In the genomic region with DNA sequence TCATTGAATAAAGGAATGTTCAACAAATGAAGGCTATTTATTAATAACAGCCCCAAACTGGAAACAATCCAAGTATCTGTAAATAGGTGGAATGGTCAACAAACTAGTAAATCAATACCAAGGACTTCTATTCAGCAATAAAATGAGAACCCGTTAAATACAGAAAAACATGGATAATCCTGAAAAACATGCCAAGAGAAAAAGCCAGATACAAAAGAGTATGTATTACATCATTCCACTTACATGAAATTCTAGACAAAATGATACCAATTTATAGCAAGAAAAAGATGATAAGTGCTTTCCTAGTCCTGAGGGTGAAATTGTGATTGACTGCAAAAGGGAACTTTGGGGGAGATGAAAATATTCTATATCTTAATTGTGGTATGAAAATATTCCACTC, we compare ENCODE assay signal across 11 cellular contexts. TPM values are rescaled to one million over a fixed set of nuclear protein-coding genes. Genes with fewer than 3 reads are reported as not detected.
DNase-seq lines count a peak whose midpoint lies in the region; ATAC-seq and TF ChIP-seq lines count a peak whose summit lies in the region.
"Had no signal": no experiment of that assay in that cellular context is flagged by ENCODE, and none has a peak within 500 bp of the region (broad histone marks: within the 10 kb centered on the region; RNA-seq: fewer than 3 reads in every experiment).

No MANE protein-coding gene starts in this region.

- TF ChIP-seq CTCF in tibial artery (IDR thresholded peaks at IDR 0.05), result no peak

- CTCF ChIA-PET in activated naive CD4-positive, alpha-beta T cell treated with anti-CD3 and anti-CD28 coated beads, Interleukin-2, amount 10 ng/mL, durations not matched to agents 7 days and 5 days (lab: Charles Lee), result no interaction called here

- peak overlapping the region; percentile 84 to 93 for H3K4me3 ChIP-seq in tibial artery
- H3K4me3 ChIP-seq: mucosa of descending colon had no signal

- no peaks in the 10 kb centered on the region for H3K27me3 ChIP-seq in tibial artery

- H3K4me1 Mint-ChIP-seq in activated naive CD4-positive, alpha-beta T cell treated with anti-CD3 and anti-CD28 coated beads, Interleukin-2, amount 10 ng/mL, durations not matched to agents 7 days and 5 days, result peaks cover 56% of the 10 kb centered on the region
- peaks cover 26% of the 10 kb centered on the region for H3K4me1 Mint-ChIP-seq in activated T-helper 17 cell treated with anti-CD3 and anti-CD28 coated beads, Interleukin-2, amount 50 U/mL, for 72 hours
- H3K4me1 Mint-ChIP-seq in memory B cell, result peaks cover 35% of the 10 kb centered on the region

- no peak overlapping the region for H3K27ac Mint-ChIP-seq in activated naive CD4-positive, alpha-beta T cell treated with anti-CD3 and anti-CD28 coated beads, Interleukin-2, amount 10 ng/mL, durations not matched to agents 7 days and 5 days
- peak overlapping the region; percentile 98 for H3K27ac Mint-ChIP-seq in activated T-helper 17 cell treated with anti-CD3 and anti-CD28 coated beads, Interleukin-2, amount 50 U/mL, for 72 hours
- H3K27ac Mint-ChIP-seq in memory B cell, result peak overlapping the region; percentile 67

- peaks cover 2% of the 10 kb centered on the region for H3K9me3 Mint-ChIP-seq in activated naive CD4-positive, alpha-beta T cell treated with anti-CD3 and anti-CD28 coated beads, Interleukin-2, amount 10 ng/mL, durations not matched to agents 7 days and 5 days
- H3K9me3 Mint-ChIP-seq in activated T-helper 17 cell treated with anti-CD3 and anti-CD28 coated beads, Interleukin-2, amount 50 U/mL, for 72 hours, result no peaks in the 10 kb centered on the region
- H3K9me3 Mint-ChIP-seq in memory B cell, result no peaks in the 10 kb centered on the region
- H3K9me3 Mint-ChIP-seq: CD14-positive monocyte had no signal

- no peaks in the 10 kb centered on the region for H3K9me3 ChIP-seq in tibial artery

- H3K4me3 Mint-ChIP-seq in activated naive CD4-positive, alpha-beta T cell treated with anti-CD3 and anti-CD28 coated beads, Interleukin-2, amount 10 ng/mL, durations not matched to agents 7 days and 5 days, result peak overlapping the region; percentile 100
- H3K4me3 Mint-ChIP-seq in activated T-helper 17 cell treated with anti-CD3 and anti-CD28 coated beads, Interleukin-2, amount 50 U/mL, for 72 hours, result peak overlapping the region; percentile 97
- no peak overlapping the region for H3K4me3 Mint-ChIP-seq in memory B cell

- H3K27ac ChIP-seq in tibial artery, result peak overlapping the region; percentile 40 to 97

- H3K27me3 Mint-ChIP-seq in activated naive CD4-positive, alpha-beta T cell treated with anti-CD3 and anti-CD28 coated beads, Interleukin-2, amount 10 ng/mL, durations not matched to agents 7 days and 5 days, result peaks cover 10% of the 10 kb centered on the region
- no peaks in the 10 kb centered on the region for H3K27me3 Mint-ChIP-seq in activated T-helper 17 cell treated with anti-CD3 and anti-CD28 coated beads, Interleukin-2, amount 50 U/mL, for 72 hours
- no peaks in the 10 kb centered on the region for H3K27me3 Mint-ChIP-seq in memory B cell

- no peak for DNase-seq in activated naive CD4-positive, alpha-beta T cell treated with anti-CD3 and anti-CD28 coated beads, Interleukin-2, amount 10 ng/mL, durations not matched to agents 7 days and 5 days
- no peak for DNase-seq in activated naive CD4-positive, alpha-beta T cell (lab: John Stamatoyannopoulos, UW)
- DNase-seq in memory B cell (ENCODE audit: low spot score in 2 of 2) (no peak), tibial artery (no peak), OCI-M2 (lab: John Stamatoyannopoulos, UW; ENCODE audit: unreplicated experiment) (no peak), GM19238 (ENCODE audit: insufficient read length, low spot score) (no peak)
- DNase-seq: HCEC 1CT, mucosa of descending colon had no signal

- H3K36me3 ChIP-seq in tibial artery, result peaks cover 0 to 6% (median 0%) of the 10 kb centered on the region in 3 donors

- peaks cover 0 to 68% (median 13%) of the 10 kb centered on the region in 4 donors for H3K4me1 ChIP-seq in tibial artery

- intact Hi-C loops in tibial artery (cut with DNase I; ENCODE audit: low total_unique reads), result no loop called here

- ATAC-seq in activated T-helper 17 cell treated with anti-CD3 and anti-CD28 coated beads, Interleukin-2, amount 50 U/mL, for 72 hours (replicated peaks), result no peak
- no peak for ATAC-seq in memory B cell (ENCODE audit: low read depth)
- ATAC-seq in HG02642 (IDR thresholded peaks at IDR 0.05; ENCODE audit: poor library complexity, unreplicated experiment), result no peak
- ATAC-seq: mucosa of descending colon had no signal

- peaks cover 24% of the 10 kb centered on the region for H3K36me3 Mint-ChIP-seq in activated naive CD4-positive, alpha-beta T cell treated with anti-CD3 and anti-CD28 coated beads, Interleukin-2, amount 10 ng/mL, durations not matched to agents 7 days and 5 days
- H3K36me3 Mint-ChIP-seq in activated T-helper 17 cell treated with anti-CD3 and anti-CD28 coated beads, Interleukin-2, amount 50 U/mL, for 72 hours (ENCODE audit: low read depth), result peaks cover 66% of the 10 kb centered on the region
- peaks cover 11% of the 10 kb centered on the region for H3K36me3 Mint-ChIP-seq in memory B cell

RNA-seq across cellular contexts. Expression of gene PJA2, which starts 3.1 kb away (rescaled TPM):
- 10 to 100 TPM; 53.9 to 91.0 TPM for total RNA-seq in activated T-helper 17 cell treated with anti-CD3 and anti-CD28 coated beads, Interleukin-2, amount 50 U/mL, for 72 hours
